In the genomic region with DNA sequence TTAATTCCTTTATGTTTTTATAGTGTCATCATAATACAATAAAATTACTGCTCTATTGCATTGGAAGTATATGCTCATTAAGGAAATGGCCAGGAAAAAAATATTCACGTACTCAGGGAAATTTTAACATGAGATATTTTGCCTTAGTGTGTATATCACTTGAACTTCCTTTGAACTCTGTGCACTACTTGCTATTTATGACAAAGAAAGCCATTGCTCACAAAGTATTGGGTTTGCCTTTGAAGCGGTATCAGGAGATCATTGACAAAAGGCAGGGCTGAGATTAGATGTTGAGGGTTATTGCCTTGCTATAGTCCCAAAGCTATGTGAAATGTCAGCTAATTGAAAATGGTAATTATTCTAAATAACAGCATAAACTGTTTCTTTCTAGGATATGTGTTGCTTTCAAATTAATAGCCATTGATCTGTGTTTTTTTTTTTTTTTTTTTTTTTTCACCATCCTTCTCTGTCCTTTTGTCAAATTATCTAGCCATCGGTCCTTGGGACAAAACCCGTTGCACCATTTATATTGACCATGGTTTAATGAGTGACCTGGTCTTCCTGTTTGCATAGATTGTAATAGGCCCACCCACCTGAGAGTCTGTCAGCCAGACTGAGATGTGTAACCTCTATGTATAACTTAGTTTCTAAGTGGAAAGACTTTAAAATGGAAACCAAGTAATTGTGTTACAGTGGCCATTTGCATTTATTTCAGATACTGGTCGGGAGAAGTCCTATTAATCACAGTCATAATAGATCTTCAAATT, we compare ENCODE assay signal across 2 cellular contexts. TPM values are rescaled to one million over a fixed set of nuclear protein-coding genes. Genes with fewer than 3 reads are reported as not detected.
"Had no signal": no experiment of that assay in that cellular context is flagged by ENCODE, and none has a peak within 500 bp of the region (broad histone marks: within the 10 kb centered on the region; RNA-seq: fewer than 3 reads in every experiment).

No MANE protein-coding gene starts in this region.

RNA-seq across cellular contexts. Expression of gene OR4F6, which starts 14.6 kb away (rescaled TPM):
- total RNA-seq: G401, GM12878 had no signal
- polyA plus RNA-seq: GM12878 had no signal

RNA-seq across cellular contexts. Expression of gene OR4F15, which starts 23.3 kb away (rescaled TPM):
- total RNA-seq: G401, GM12878 had no signal
- polyA plus RNA-seq: GM12878 had no signal
